23 cellular contexts compared by ENCODE assay signal in genomic region chr5:10220253-10220652, GRCh38. TPM values are rescaled to one million over a fixed set of nuclear protein-coding genes. Genes with fewer than 3 reads are reported as not detected.
DNase-seq lines count a peak whose midpoint lies in the region; ATAC-seq and TF ChIP-seq lines count a peak whose summit lies in the region.
"Had no signal": no experiment of that assay in that cellular context is flagged by ENCODE, and none has a peak within 500 bp of the region (broad histone marks: within the 10 kb centered on the region; RNA-seq: fewer than 3 reads in every experiment).

No MANE protein-coding gene starts in this region.

- H3K4me3 Mint-ChIP-seq in activated CD4-positive, alpha-beta T cell treated with anti-CD3 and anti-CD28 coated beads, Interleukin-2, amount 10 ng/mL, durations not matched to agents 24 days and 14 days = no peak overlapping the region

- H3K36me3 ChIP-seq in WERI-Rb-1 = peaks cover 4% of the 10 kb centered on the region
- H3K36me3 ChIP-seq: ascending aorta, ovary, sigmoid colon, SJCRH30 had no signal

- peak; percentile 64 for TF ChIP-seq CTCF in WERI-Rb-1 (IDR thresholded peaks at IDR 0.05; ENCODE audit: low read depth, low read length)
- TF ChIP-seq CTCF in foreskin keratinocyte (conservative IDR thresholded peaks at IDR 0.05) = peak; percentile 14

- H3K27me3 ChIP-seq in WERI-Rb-1 (ENCODE audit: insufficient read depth, low read depth, severe bottlenecking) = no peaks in the 10 kb centered on the region
- no peaks in the 10 kb centered on the region for H3K27me3 ChIP-seq in foreskin keratinocyte
- H3K27me3 ChIP-seq: ascending aorta, gastroesophageal sphincter, ovary, sigmoid colon, SJCRH30 had no signal

- H3K4me1 Mint-ChIP-seq in activated CD4-positive, alpha-beta T cell treated with anti-CD3 and anti-CD28 coated beads, Interleukin-2, amount 10 ng/mL, durations not matched to agents 24 days and 14 days = no peaks in the 10 kb centered on the region

- H3K4me3 ChIP-seq in WERI-Rb-1 (ENCODE audit: low read depth, low read length) = no peak overlapping the region
- H3K4me3 ChIP-seq: ascending aorta, gastroesophageal sphincter, ovary, sigmoid colon, SJCRH30 had no signal

- peaks cover 5% of the 10 kb centered on the region for H3K9me3 ChIP-seq in WERI-Rb-1 (ENCODE audit: severe bottlenecking)
- H3K9me3 ChIP-seq: ascending aorta, ovary, sigmoid colon, SJCRH30 had no signal

- H3K4me1 ChIP-seq in foreskin keratinocyte = no peaks in the 10 kb centered on the region
- H3K4me1 ChIP-seq: ascending aorta, gastroesophageal sphincter, sigmoid colon, SJCRH30 had no signal

- no peak overlapping the region for H3K27ac Mint-ChIP-seq in activated CD4-positive, alpha-beta T cell treated with anti-CD3 and anti-CD28 coated beads, Interleukin-2, amount 10 ng/mL, durations not matched to agents 24 days and 14 days
- H3K27ac Mint-ChIP-seq: activated naive CD4-positive, alpha-beta T cell treated with anti-CD3 and anti-CD28 coated beads, Interleukin-2, amount 50 U/mL, for 72 hours had no signal

- no peaks in the 10 kb centered on the region for H3K9me3 Mint-ChIP-seq in activated CD4-positive, alpha-beta T cell treated with anti-CD3 and anti-CD28 coated beads, Interleukin-2, amount 10 ng/mL, durations not matched to agents 24 days and 14 days

- no peak overlapping the region for H3K27ac ChIP-seq in WERI-Rb-1
- no peak overlapping the region for H3K27ac ChIP-seq in foreskin keratinocyte
- H3K27ac ChIP-seq: ascending aorta, gastroesophageal sphincter, ovary, sigmoid colon, SJCRH30 had no signal

- peaks cover 4% of the 10 kb centered on the region for H3K36me3 Mint-ChIP-seq in activated CD4-positive, alpha-beta T cell treated with anti-CD3 and anti-CD28 coated beads, Interleukin-2, amount 10 ng/mL, durations not matched to agents 24 days and 14 days (ENCODE audit: low read depth)

- peak; percentile 50 for DNase-seq in activated CD4-positive, alpha-beta T cell treated with anti-CD3 and anti-CD28 coated beads, Interleukin-2, amount 10 ng/mL, durations not matched to agents 24 days and 14 days
- no peak for DNase-seq in activated CD4-positive, alpha-beta T cell treated with anti-CD3 and anti-CD28 coated beads, Interleukin-2, amount 50 U/mL, for 48 hours
- peak; percentile 59 for DNase-seq in WERI-Rb-1
- no peak for DNase-seq in foreskin keratinocyte
- DNase-seq in superior temporal gyrus (ENCODE audit: extremely low spot score) = peak; percentile 26
- DNase-seq in NCI-H226 = no peak
- DNase-seq in stimulated activated CD4-positive, alpha-beta T cell treated with anti-CD3 and anti-CD28 coated beads, Interleukin-1b, Interleukin-23, amount 100 ng/mL, for 48 hours = no peak
- DNase-seq: activated CD4-positive, alpha-beta T cell treated with anti-CD3 and anti-CD28 coated beads for 4 hours; cerebellar nuclear complex; erythroblast; GDM1; HCEC 1CT; KG1; kidney glomerular epithelial cell; NCI-H1694; ovary; sigmoid colon; SJCRH30 had no signal

- no peaks in the 10 kb centered on the region for H3K27me3 Mint-ChIP-seq in activated CD4-positive, alpha-beta T cell treated with anti-CD3 and anti-CD28 coated beads, Interleukin-2, amount 10 ng/mL, durations not matched to agents 24 days and 14 days

- ATAC-seq in foreskin keratinocyte (no peak), HG03565 (IDR thresholded peaks at IDR 0.05; ENCODE audit: unreplicated experiment) (no peak)
- ATAC-seq: activated naive CD4-positive, alpha-beta T cell treated with anti-CD3 and anti-CD28 coated beads, Interleukin-2, amount 50 U/mL, for 72 hours; gastroesophageal sphincter; Panc1 had no signal

- intact Hi-C loops in activated CD4-positive, alpha-beta T cell treated with anti-CD3 and anti-CD28 coated beads, Interleukin-2, amount 10 ng/mL, durations not matched to agents 24 days and 14 days (cut with micrococcal nuclease) = no loop called here

RNA-seq across cellular contexts. Expression of gene ATPSCKMT, which starts 29.4 kb away (rescaled TPM):
- total RNA-seq in activated CD4-positive, alpha-beta T cell treated with anti-CD3 and anti-CD28 coated beads, Interleukin-2, amount 10 ng/mL, durations not matched to agents 24 days and 14 days = 28.9 and 30.4 TPM in 2 replicates
- total RNA-seq in foreskin keratinocyte = 17.1 and 17.8 TPM in 2 replicates
- polyA plus RNA-seq in foreskin keratinocyte = 9.6 and 13.0 TPM in 2 replicates

RNA-seq across cellular contexts. Expression of gene CCT5, which starts 29.8 kb away (rescaled TPM):
- total RNA-seq in activated CD4-positive, alpha-beta T cell treated with anti-CD3 and anti-CD28 coated beads, Interleukin-2, amount 10 ng/mL, durations not matched to agents 24 days and 14 days = 566 and 581 TPM in 2 replicates
- total RNA-seq in foreskin keratinocyte = 570 and 654 TPM in 2 replicates
- 339 and 428 TPM in 2 replicates for polyA plus RNA-seq in foreskin keratinocyte

Comparison
In these comparisons a context has a peak if more than half of its experiments do, and no peak if none do; other contexts are left out.
1. DNase-seq: peak in activated CD4-positive, alpha-beta T cell treated with anti-CD3 and anti-CD28 coated beads, Interleukin-2, amount 10 ng/mL, durations not matched to agents 24 days and 14 days (single experiment), WERI-Rb-1 (single experiment) and superior temporal gyrus (single experiment); none in activated CD4-positive, alpha-beta T cell treated with anti-CD3 and anti-CD28 coated beads, Interleukin-2, amount 50 U/mL, for 48 hours (0 of 2), foreskin keratinocyte (0 of 2), NCI-H226 (single experiment) and stimulated activated CD4-positive, alpha-beta T cell treated with anti-CD3 and anti-CD28 coated beads, Interleukin-1b, Interleukin-23, amount 100 ng/mL, for 48 hours (single experiment).